In the genomic region with DNA sequence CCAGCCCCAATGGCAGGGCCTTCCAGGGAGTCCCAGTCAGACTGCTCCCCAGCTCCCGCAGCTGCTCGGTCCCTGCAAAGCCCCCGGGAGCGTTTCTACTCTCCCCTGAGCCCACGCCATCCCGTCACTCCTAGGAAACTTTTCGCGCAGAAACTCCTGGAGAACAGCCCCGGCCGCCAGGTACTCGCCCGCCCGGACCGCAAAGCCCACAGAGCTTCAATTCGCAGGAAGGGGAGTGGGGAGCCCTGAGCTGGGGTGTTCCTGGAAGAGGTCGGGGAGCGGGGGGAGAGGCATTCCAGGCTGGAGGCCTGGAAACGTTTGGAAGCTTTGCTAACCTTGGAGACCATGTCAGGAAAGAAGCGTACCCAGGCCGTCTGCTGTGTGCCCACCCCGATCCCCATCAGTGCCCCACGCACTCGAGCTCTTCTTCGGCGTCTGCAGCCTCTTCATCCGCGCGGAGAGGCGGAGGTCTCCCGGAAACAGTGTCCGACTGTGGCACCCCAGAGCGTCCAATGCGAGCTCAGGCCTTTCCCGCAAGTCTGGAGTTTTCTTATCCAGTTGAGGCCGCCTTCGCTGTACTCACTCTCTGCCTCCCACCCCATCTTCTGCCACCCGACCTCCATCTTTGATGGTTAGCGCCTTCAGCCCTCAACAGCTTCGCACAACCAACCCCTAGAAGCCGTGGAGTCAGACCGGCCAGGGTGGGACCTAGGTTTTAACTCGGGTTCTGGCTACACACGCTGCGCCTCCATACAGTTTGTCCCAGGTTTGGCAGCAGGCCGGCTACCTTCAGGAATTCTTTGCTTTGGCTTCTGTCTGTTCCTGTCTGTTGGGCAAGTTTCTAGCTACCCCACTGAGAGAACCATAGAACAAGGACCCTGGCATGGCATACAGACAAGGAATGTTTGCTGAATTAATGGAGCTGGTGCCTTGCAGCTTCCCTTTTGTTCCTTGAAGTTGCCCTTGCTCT, we compare ENCODE assay signal across 1 cellular context.
TF ChIP-seq lines count a peak whose summit lies in the region.

No MANE protein-coding gene starts in this region.

TF ChIP-seq in HEK293, 187 proteins besides CTCF, POLR2A, EP300 and RAD21 (continued from another document):
- no peak for TF ChIP-seq PBX3 (CRISPR knock-in tag; IDR thresholded peaks at IDR 0.05)
- no peak for TF ChIP-seq ZNF221 (tag by site-specific recombination; IDR thresholded peaks at IDR 0.05; ENCODE audit: borderline replicate concordance)
- no peak for TF ChIP-seq ZNF341 (tag by site-specific recombination; IDR thresholded peaks at IDR 0.05; ENCODE audit: low read depth)
TF ChIP-seq in HEK293: peak in this region for 0.
